ENCODE assay signal across 1 cellular context in the genomic region with DNA sequence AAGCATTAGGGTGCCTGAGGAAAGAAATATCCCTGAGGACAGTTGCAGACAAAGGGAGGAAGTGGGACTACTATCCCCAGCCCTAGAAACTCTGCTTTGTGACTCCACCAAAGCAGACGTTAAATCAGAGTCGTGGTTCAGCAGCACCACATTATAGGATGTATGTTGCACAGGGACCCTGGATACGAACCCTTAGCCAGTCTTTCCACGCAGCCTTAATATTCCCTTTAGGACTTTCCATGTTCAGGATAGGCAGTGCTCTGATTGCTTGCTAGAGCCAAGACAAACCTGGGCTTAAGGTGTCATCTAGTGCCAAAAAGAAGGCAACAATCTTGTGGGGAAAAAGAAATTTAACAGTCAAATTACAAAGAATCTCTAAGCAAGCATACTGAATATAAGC.
TF ChIP-seq lines count a peak whose summit lies in the region.

No MANE protein-coding gene starts in this region.

TF ChIP-seq in H1, 55 proteins besides CTCF, POLR2A, EP300 and RAD21:
- 0 out of 2 replicates have a peak, but pooled peaks have one; percentile 9 for TF ChIP-seq POU5F1 (IDR thresholded peaks at IDR 0.05; ENCODE audit: low read depth, low read length)
- TF ChIP-seq, protein P1, sequence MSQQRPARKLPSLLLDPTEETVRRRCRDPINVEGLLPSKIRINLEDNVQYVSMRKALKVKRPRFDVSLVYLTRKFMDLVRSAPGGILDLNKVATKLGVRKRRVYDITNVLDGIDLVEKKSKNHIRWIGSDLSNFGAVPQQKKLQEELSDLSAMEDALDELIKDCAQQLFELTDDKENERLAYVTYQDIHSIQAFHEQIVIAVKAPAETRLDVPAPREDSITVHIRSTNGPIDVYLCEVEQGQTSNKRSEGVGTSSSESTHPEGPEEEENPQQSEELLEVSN (IDR thresholded peaks at IDR 0.05), result peak; percentile 81
- TF ChIP-seq SP1 (IDR thresholded peaks at IDR 0.05; ENCODE audit: low read depth, low read length), result no peak
- no peak for TF ChIP-seq EZH2 (IDR thresholded peaks at IDR 0.05; ENCODE audit: low read depth, low read length, severe bottlenecking)
- TF ChIP-seq KDM1A (IDR thresholded peaks at IDR 0.05; ENCODE audit: borderline replicate concordance, low read length), result no peak
- peak; percentile 90 for TF ChIP-seq GTF2F1 (IDR thresholded peaks at IDR 0.05; ENCODE audit: borderline replicate concordance, low read depth, low read length)
- TF ChIP-seq TAF1 (IDR thresholded peaks at IDR 0.05; ENCODE audit: low read depth, low read length), result no peak
- no peak for TF ChIP-seq YY1 (IDR thresholded peaks at IDR 0.05; ENCODE audit: low read depth, low read length)
- TF ChIP-seq CHD2 (IDR thresholded peaks at IDR 0.05; ENCODE audit: low read length), result peak; percentile 59
- TF ChIP-seq, protein P2, sequence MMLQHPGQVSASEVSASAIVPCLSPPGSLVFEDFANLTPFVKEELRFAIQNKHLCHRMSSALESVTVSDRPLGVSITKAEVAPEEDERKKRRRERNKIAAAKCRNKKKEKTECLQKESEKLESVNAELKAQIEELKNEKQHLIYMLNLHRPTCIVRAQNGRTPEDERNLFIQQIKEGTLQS (IDR thresholded peaks at IDR 0.05; ENCODE audit: insufficient read depth, low read depth, low read length), result no peak
- peak; percentile 61 for TF ChIP-seq TAF7 (optimal IDR thresholded peaks at IDR 0.05; ENCODE audit: borderline replicate concordance, low read depth, low read length)
- TF ChIP-seq POLR2AphosphoS5 (IDR thresholded peaks at IDR 0.05; ENCODE audit: low read depth, low read length), result peak; percentile 89
